Comparison of ENCODE assay signal across 10 cellular contexts in the genomic region with DNA sequence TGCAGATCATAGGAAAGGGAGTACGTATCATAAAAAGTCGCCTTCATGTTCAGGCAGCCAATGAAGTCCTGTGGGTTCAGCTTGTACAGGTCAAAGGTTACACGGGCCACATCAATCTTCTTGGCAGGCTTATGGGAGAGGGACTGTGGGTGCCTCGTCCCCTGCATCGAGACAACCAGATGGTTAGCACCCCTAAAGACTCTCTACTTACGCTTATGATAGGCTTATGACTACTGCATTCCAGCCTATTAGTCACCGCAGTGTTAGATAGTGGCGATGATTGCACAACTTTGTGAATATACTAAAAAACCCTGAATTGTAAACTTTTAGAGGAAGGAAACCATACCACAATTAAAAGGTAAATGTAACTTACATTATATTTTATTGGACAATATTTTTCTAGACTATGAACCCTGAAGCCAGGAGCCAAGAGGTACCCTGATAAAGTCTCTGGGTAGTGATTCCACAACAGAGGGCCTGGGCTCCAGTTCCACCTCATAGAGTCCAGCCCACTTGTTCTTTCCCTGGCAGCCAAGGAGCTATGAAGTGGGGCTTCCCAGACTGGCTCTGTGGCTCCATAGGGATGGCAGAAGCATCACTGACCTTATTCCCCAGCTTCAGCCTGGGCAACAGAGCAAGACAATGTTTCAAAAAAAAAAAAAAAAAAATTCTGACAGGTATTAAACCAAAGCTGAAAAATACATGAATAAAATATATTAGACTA. TPM values are rescaled to one million over a fixed set of nuclear protein-coding genes. Genes with fewer than 3 reads are reported as not detected.
DNase-seq lines count a peak whose midpoint lies in the region; ATAC-seq and TF ChIP-seq lines count a peak whose summit lies in the region.
"Had no signal": no experiment of that assay in that cellular context is flagged by ENCODE, and none has a peak within 500 bp of the region (broad histone marks: within the 10 kb centered on the region; RNA-seq: fewer than 3 reads in every experiment).

No MANE protein-coding gene starts in this region.

- intact Hi-C loops in CD14-positive monocyte (cut with micrococcal nuclease), result loop anchor here (10.0 kb wide), 2 partner anchors 49 to 221 kb away; a partner anchor contains a TSS

- CTCF ChIA-PET in activated CD4-positive, alpha-beta memory T cell treated with anti-CD3 and anti-CD28 coated beads, Interleukin-2, amount 10 ng/mL, durations not matched to agents 7 days and 5 days (lab: Charles Lee), result no interaction called here

- H3K27ac Mint-ChIP-seq in CD14-positive monocyte (peak overlapping the region; percentile 75 to 90 (median 83)), mesothelial cell of epicardium (peak overlapping the region; percentile 50)
- no peak overlapping the region for H3K27ac Mint-ChIP-seq in activated CD4-positive, alpha-beta memory T cell treated with anti-CD3 and anti-CD28 coated beads, Interleukin-2, amount 10 ng/mL, durations not matched to agents 7 days and 5 days

- H3K27me3 Mint-ChIP-seq in CD14-positive monocyte (ENCODE audit: low read depth in 3 of 3), result no peaks in the 10 kb centered on the region
- no peaks in the 10 kb centered on the region for H3K27me3 Mint-ChIP-seq in mesothelial cell of epicardium (ENCODE audit: low read depth)
- no peaks in the 10 kb centered on the region for H3K27me3 Mint-ChIP-seq in activated CD4-positive, alpha-beta memory T cell treated with anti-CD3 and anti-CD28 coated beads, Interleukin-2, amount 10 ng/mL, durations not matched to agents 7 days and 5 days

- TF ChIP-seq POLR2A in GM18505 (IDR thresholded peaks at IDR 0.05; ENCODE audit: borderline replicate concordance, extremely low read depth, insufficient read depth, insufficient read length), result no peak

- no peak overlapping the region for H3K4me3 Mint-ChIP-seq in CD14-positive monocyte
- peak overlapping the region; percentile 15 for H3K4me3 Mint-ChIP-seq in mesothelial cell of epicardium
- H3K4me3 Mint-ChIP-seq in activated CD4-positive, alpha-beta memory T cell treated with anti-CD3 and anti-CD28 coated beads, Interleukin-2, amount 10 ng/mL, durations not matched to agents 7 days and 5 days, result no peak overlapping the region

- POLR2A ChIA-PET in activated CD4-positive, alpha-beta memory T cell treated with anti-CD3 and anti-CD28 coated beads, Interleukin-2, amount 10 ng/mL, durations not matched to agents 7 days and 5 days (lab: Charles Lee), result no interaction called here

- ATAC-seq in GM18505 (IDR thresholded peaks at IDR 0.05; ENCODE audit: unreplicated experiment), result no peak

- H3K36me3 Mint-ChIP-seq in CD14-positive monocyte, result peaks cover 40 to 49% of the 10 kb centered on the region in 2 donors
- peaks cover 8% of the 10 kb centered on the region for H3K36me3 Mint-ChIP-seq in mesothelial cell of epicardium
- H3K36me3 Mint-ChIP-seq in activated CD4-positive, alpha-beta memory T cell treated with anti-CD3 and anti-CD28 coated beads, Interleukin-2, amount 10 ng/mL, durations not matched to agents 7 days and 5 days (ENCODE audit: low read depth), result peaks cover 33% of the 10 kb centered on the region

- peaks cover 0 to 2% (median 0%) of the 10 kb centered on the region in 7 donors for H3K9me3 Mint-ChIP-seq in CD14-positive monocyte
- no peaks in the 10 kb centered on the region for H3K9me3 Mint-ChIP-seq in mesothelial cell of epicardium
- H3K9me3 Mint-ChIP-seq in activated CD4-positive, alpha-beta memory T cell treated with anti-CD3 and anti-CD28 coated beads, Interleukin-2, amount 10 ng/mL, durations not matched to agents 7 days and 5 days, result no peaks in the 10 kb centered on the region

- no peak for TF ChIP-seq CTCF in CD14-positive monocyte (IDR thresholded peaks at IDR 0.05)
- TF ChIP-seq CTCF in mesothelial cell of epicardium (IDR thresholded peaks at IDR 0.05; ENCODE audit: unreplicated experiment), result no peak

- H3K4me1 Mint-ChIP-seq in CD14-positive monocyte, result peaks cover 38% of the 10 kb centered on the region
- H3K4me1 Mint-ChIP-seq in mesothelial cell of epicardium, result peaks cover 17% of the 10 kb centered on the region
- H3K4me1 Mint-ChIP-seq in activated CD4-positive, alpha-beta memory T cell treated with anti-CD3 and anti-CD28 coated beads, Interleukin-2, amount 10 ng/mL, durations not matched to agents 7 days and 5 days, result peaks cover 42% of the 10 kb centered on the region

- no peak for DNase-seq in CD14-positive monocyte (ENCODE audit: low spot score)
- peak; percentile 70 for DNase-seq in HT1080 (ENCODE audit: low read depth)
- DNase-seq in astrocyte of the hippocampus (ENCODE audit: low read depth, low spot score), result peak; percentile 63
- no peak for DNase-seq in mesothelial cell of epicardium (ENCODE audit: low spot score in 2 of 2, unreplicated experiment in 2 of 2)
- no peak for DNase-seq in NCI-H748 treated with DMSO at 0.1 percent for 48 hours (lab: John Stamatoyannopoulos, UW)
- DNase-seq in NCI-H146 (lab: John Stamatoyannopoulos, UW), result no peak
- DNase-seq in activated CD4-positive, alpha-beta memory T cell treated with anti-CD3 and anti-CD28 coated beads, Interleukin-2, amount 10 ng/mL, durations not matched to agents 7 days and 5 days, result no peak
- DNase-seq: NCI-H1092 treated with DMSO at 0.1 percent for 48 hours, retina had no signal

RNA-seq across cellular contexts. Expression of a gene that starts 2.5 kb away (rescaled TPM):
- polyA plus RNA-seq in CD14-positive monocyte, result 1 to 10 TPM; 1.3 to 2.4 TPM
- total RNA-seq in HT1080 (2014; rRNA removed; shearing (Covaris generic)), result 31.1 and 33.2 TPM in 2 replicates
- polyA plus RNA-seq in HT1080 (2015; cell fraction: cytosol; rRNA removed), result 14.8 and 18.4 TPM in 2 replicates
- 93.2 and 141 TPM in 2 replicates for polyA plus RNA-seq in HT1080 (2015; cell fraction: nucleus; rRNA removed)
- 17.9 to 21.1 TPM (median 20.2 TPM) in 3 replicates for total RNA-seq in mesothelial cell of epicardium
- 10 to 100 TPM; 54.3 to 60.8 TPM for total RNA-seq in activated CD4-positive, alpha-beta memory T cell treated with anti-CD3 and anti-CD28 coated beads, Interleukin-2, amount 10 ng/mL, durations not matched to agents 7 days and 5 days

RNA-seq across cellular contexts. Expression of a gene that starts 37.1 kb away (rescaled TPM):
- polyA plus RNA-seq in CD14-positive monocyte, result 100 to 1,000 TPM; 105 to 111 TPM
- 41.2 and 73.5 TPM in 2 replicates for total RNA-seq in HT1080 (2014; rRNA removed; shearing (Covaris generic))
- 58.5 and 61.1 TPM in 2 replicates for polyA plus RNA-seq in HT1080 (2015; cell fraction: cytosol; rRNA removed)
- polyA plus RNA-seq in HT1080 (2015; cell fraction: nucleus; rRNA removed), result 73.2 and 78.9 TPM in 2 replicates
- 30.6 to 35.8 TPM (median 34.7 TPM) in 3 replicates for total RNA-seq in mesothelial cell of epicardium
- 10 to 100 TPM; 55.5 to 59.5 TPM for total RNA-seq in activated CD4-positive, alpha-beta memory T cell treated with anti-CD3 and anti-CD28 coated beads, Interleukin-2, amount 10 ng/mL, durations not matched to agents 7 days and 5 days

Comparison
In these comparisons a context has a peak if more than half of its experiments do, and no peak if none do; other contexts are left out.
1. DNase-seq: peak in HT1080 (single experiment) and astrocyte of the hippocampus (single experiment); none in CD14-positive monocyte (single experiment), mesothelial cell of epicardium (0 of 2), NCI-H748 treated with DMSO at 0.1 percent for 48 hours (single experiment), NCI-H146 (single experiment) and activated CD4-positive, alpha-beta memory T cell treated with anti-CD3 and anti-CD28 coated beads, Interleukin-2, amount 10 ng/mL, durations not matched to agents 7 days and 5 days (single experiment).